Comparison of ENCODE assay signal across 8 cellular contexts in the genomic region with DNA sequence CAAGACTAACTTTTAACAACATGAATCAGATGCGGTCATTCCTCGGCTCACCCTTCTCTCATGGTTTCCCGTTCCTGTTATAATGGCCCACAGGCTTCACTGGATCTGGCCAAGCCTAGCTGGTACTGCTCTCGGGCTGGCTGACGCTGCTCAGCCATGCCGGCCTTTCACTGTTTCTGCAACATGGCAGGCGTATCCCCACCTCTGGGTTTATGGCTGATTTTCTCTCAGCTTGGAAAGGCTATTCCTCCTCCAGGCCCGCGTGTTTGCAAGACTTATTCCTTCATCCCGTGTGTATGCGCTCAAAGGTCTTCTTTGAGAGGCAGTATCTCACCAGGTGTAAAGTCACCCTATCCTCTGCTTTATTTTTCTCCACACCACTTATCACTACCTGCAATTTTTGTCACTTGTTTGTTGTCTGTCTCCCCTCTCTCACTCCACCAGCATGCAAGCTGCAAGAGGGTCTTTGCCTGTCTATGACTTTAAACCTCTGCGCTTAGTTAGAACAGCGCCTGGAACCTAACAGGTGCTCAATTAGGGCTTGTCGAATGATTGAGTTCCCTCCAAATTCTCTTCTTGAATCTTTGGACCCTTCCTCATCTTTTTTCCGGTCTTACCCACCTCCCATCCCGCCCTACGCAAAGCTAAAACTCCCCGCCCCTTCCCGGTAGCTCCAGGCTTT. TPM values are rescaled to one million over a fixed set of nuclear protein-coding genes. Genes with fewer than 3 reads are reported as not detected.
A peak's percentile ranks its signal among the peaks of the same experiment; 100 is the strongest.
DNase-seq lines count a peak whose midpoint lies in the region; ATAC-seq and TF ChIP-seq lines count a peak whose summit lies in the region.

No MANE protein-coding gene starts in this region.

- peaks cover 61% of the 10 kb centered on the region for H3K4me1 ChIP-seq in CD4-positive, CD25-positive, alpha-beta regulatory T cell (ENCODE audit: control insufficient read depth, insufficient read depth, low read length, poor library complexity, severe bottlenecking)
- H3K4me1 ChIP-seq in Peyer's patch (peaks cover 4 to 39% (median 13%) of the 10 kb centered on the region in 4 donors), esophagus muscularis mucosa (peaks cover 38 to 68% (median 55%) of the 10 kb centered on the region in 4 donors), prostate gland (replicated peaks) (no peaks in the 10 kb centered on the region)

- H3K36me3 Mint-ChIP-seq in CD4-positive, CD25-positive, alpha-beta regulatory T cell = peaks cover 9% of the 10 kb centered on the region

- intact Hi-C loops in esophagus muscularis mucosa (cut with DNase I) = no loop called here
- intact Hi-C loops in prostate gland (cut with DNase I) = loop anchor here (2.0 kb wide), 1 partner anchor 26 kb away; no protein-coding TSS in a partner anchor

- TF ChIP-seq POLR2A in Peyer's patch (IDR thresholded peaks at IDR 0.05) (no peak), esophagus muscularis mucosa (IDR thresholded peaks at IDR 0.05; ENCODE audit: low read depth) (no peak), prostate gland (IDR thresholded peaks at IDR 0.05) (no peak)

- peak overlapping the region; percentile 83 to 97 (median 94) for H3K27ac Mint-ChIP-seq in CD4-positive, CD25-positive, alpha-beta regulatory T cell

- H3K27ac ChIP-seq in CD4-positive, CD25-positive, alpha-beta regulatory T cell (ENCODE audit: insufficient read depth, low read length, poor library complexity, severe bottlenecking) = peak overlapping the region; percentile 91
- peak overlapping the region; percentile 90 to 98 (median 96) for H3K27ac ChIP-seq in Peyer's patch
- peak overlapping the region; percentile 93 to 97 (median 96) for H3K27ac ChIP-seq in esophagus muscularis mucosa (replicated peaks in 1 of 4)
- H3K27ac ChIP-seq in prostate gland = peak overlapping the region; percentile 95 to 98

- no peak for TF ChIP-seq EP300 in esophagus muscularis mucosa (IDR thresholded peaks at IDR 0.05)

- H3K4me3 Mint-ChIP-seq in CD4-positive, CD25-positive, alpha-beta regulatory T cell = peak overlapping the region; percentile 94 to 97 (median 96)

- peaks cover 0 to 2% (median 0%) of the 10 kb centered on the region in 7 donors for H3K9me3 Mint-ChIP-seq in CD4-positive, CD25-positive, alpha-beta regulatory T cell

- H3K27me3 Mint-ChIP-seq in CD4-positive, CD25-positive, alpha-beta regulatory T cell = no peaks in the 10 kb centered on the region

- H3K36me3 ChIP-seq in CD4-positive, CD25-positive, alpha-beta regulatory T cell (ENCODE audit: control insufficient read depth, insufficient read depth, low read length) = no peaks in the 10 kb centered on the region
- H3K36me3 ChIP-seq in Peyer's patch = no peaks in the 10 kb centered on the region
- no peaks in the 10 kb centered on the region for H3K36me3 ChIP-seq in esophagus muscularis mucosa
- no peaks in the 10 kb centered on the region for H3K36me3 ChIP-seq in prostate gland

- no peaks in the 10 kb centered on the region for H3K9me3 ChIP-seq in CD4-positive, CD25-positive, alpha-beta regulatory T cell (ENCODE audit: control insufficient read depth in 2 of 2, low read length in 2 of 2)
- no peaks in the 10 kb centered on the region for H3K9me3 ChIP-seq in Peyer's patch
- H3K9me3 ChIP-seq in esophagus muscularis mucosa = no peaks in the 10 kb centered on the region
- H3K9me3 ChIP-seq in prostate gland = no peaks in the 10 kb centered on the region

- H3K27me3 ChIP-seq in CD4-positive, CD25-positive, alpha-beta regulatory T cell (ENCODE audit: control insufficient read depth, insufficient read depth, low read length) = no peaks in the 10 kb centered on the region
- H3K27me3 ChIP-seq in Peyer's patch (no peaks in the 10 kb centered on the region), esophagus muscularis mucosa (no peaks in the 10 kb centered on the region), prostate gland (replicated peaks; ENCODE audit: insufficient read depth) (no peaks in the 10 kb centered on the region)

- ATAC-seq in CD4-positive, CD25-positive, alpha-beta regulatory T cell (ENCODE audit: low read depth in 2 of 2) = peak; percentile 2 to 5
- ATAC-seq in GM21825 (IDR thresholded peaks at IDR 0.05; ENCODE audit: unreplicated experiment) (peak; percentile 3), GM21360 (IDR thresholded peaks at IDR 0.05; ENCODE audit: unreplicated experiment) (no peak)

- peaks cover 36 to 75% (median 65%) of the 10 kb centered on the region in 4 donors for H3K4me1 Mint-ChIP-seq in CD4-positive, CD25-positive, alpha-beta regulatory T cell

- WGBS in esophagus muscularis mucosa = 46% methylated on average over 19 of the region's 19 CpGs
- 48% methylated on average over 19 of the region's 19 CpGs for WGBS in prostate gland

- no peak for TF ChIP-seq CTCF in Peyer's patch (IDR thresholded peaks at IDR 0.05)
- no peak for TF ChIP-seq CTCF in esophagus muscularis mucosa (IDR thresholded peaks at IDR 0.05)
- TF ChIP-seq CTCF in prostate gland (IDR thresholded peaks at IDR 0.05) = no peak

- DNase-seq in CD4-positive, CD25-positive, alpha-beta regulatory T cell = no peak
- no peak for DNase-seq in Peyer's patch
- DNase-seq in esophagus muscularis mucosa (ENCODE audit: extremely low spot score) = no peak
- no peak for DNase-seq in prostate gland (ENCODE audit: low spot score)
- DNase-seq in Ammon's horn (ENCODE audit: low spot score) = no peak
- DNase-seq in KG1 (lab: John Stamatoyannopoulos, UW) = no peak

- peak overlapping the region; percentile 95 for H3K4me3 ChIP-seq in CD4-positive, CD25-positive, alpha-beta regulatory T cell (ENCODE audit: low read depth, low read length)
- H3K4me3 ChIP-seq in Peyer's patch (peak overlapping the region; percentile 61 to 94 (median 90)), esophagus muscularis mucosa (peak overlapping the region; percentile 73 to 86 (median 80)), prostate gland (peak overlapping the region; percentile 81 to 82)

RNA-seq across cellular contexts. Expression of gene RAP1A, which starts 0.5 kb away (rescaled TPM):
- 143 TPM for total RNA-seq in CD4-positive, CD25-positive, alpha-beta regulatory T cell
- 10 to 100 TPM; 72.8 to 91.3 (median 78.2) TPM for polyA plus RNA-seq in CD4-positive, CD25-positive, alpha-beta regulatory T cell
- total RNA-seq in Peyer's patch (10 to 100 TPM; 16.5 to 66.0 (median 46.2) TPM), esophagus muscularis mucosa (100 to 1,000 TPM; 171 to 325 (median 216) TPM), prostate gland (10 to 100 TPM; 31.4 to 39.1 TPM)
